ENCODE assay signal across 15 cellular contexts in genomic region chr1:53583903-53584210, GRCh38.
"Had no signal": no experiment of that assay in that cellular context is flagged by ENCODE, and none has a peak within 500 bp of the region (broad histone marks: within the 10 kb centered on the region; RNA-seq: fewer than 3 reads in every experiment).

No MANE protein-coding gene starts in this region.

- H3K9me3 ChIP-seq: ascending aorta, mucosa of descending colon, SJSA1, vagina had no signal

- H3K36me3 Mint-ChIP-seq: activated naive CD8-positive, alpha-beta T cell treated with anti-CD3 and anti-CD28 coated beads for 36 hours; naive thymus-derived CD8-positive, alpha-beta T cell; T-cell had no signal

- H3K27ac Mint-ChIP-seq: activated CD8-positive, alpha-beta T cell treated with anti-CD3 and anti-CD28 coated beads for 36 hours; activated naive CD8-positive, alpha-beta T cell treated with anti-CD3 and anti-CD28 coated beads for 36 hours; activated T-helper 2 cell treated with anti-CD3 and anti-CD28 coated beads, Interferon-gamma antibody, Interleukin-2, Interleukin-4, amounts not matched to agents 10 μg/mL and 5 μg/mL and 100 μg/mL, durations not matched to agents 14 hours and 24 hours and 36 hours; T-cell had no signal

- ATAC-seq: activated CD8-positive, alpha-beta T cell treated with anti-CD3 and anti-CD28 coated beads for 36 hours; left cardiac atrium; mucosa of descending colon; naive thymus-derived CD8-positive, alpha-beta T cell; T-cell had no signal

- H3K9me3 Mint-ChIP-seq: activated CD8-positive, alpha-beta T cell treated with anti-CD3 and anti-CD28 coated beads for 36 hours; activated naive CD8-positive, alpha-beta T cell treated with anti-CD3 and anti-CD28 coated beads for 36 hours; activated T-helper 2 cell treated with anti-CD3 and anti-CD28 coated beads, Interferon-gamma antibody, Interleukin-2, Interleukin-4, amounts not matched to agents 10 μg/mL and 5 μg/mL and 100 μg/mL, durations not matched to agents 14 hours and 24 hours and 36 hours; naive thymus-derived CD8-positive, alpha-beta T cell; T-cell had no signal

- DNase-seq: activated CD8-positive, alpha-beta T cell treated with anti-CD3 and anti-CD28 coated beads for 36 hours; activated naive CD8-positive, alpha-beta T cell treated with anti-CD3 and anti-CD28 coated beads for 36 hours; activated T-cell treated with anti-CD3 and anti-CD28 coated beads for 4 hours; effector CD4-positive, alpha-beta T cell; left cardiac atrium; mucosa of descending colon; naive thymus-derived CD8-positive, alpha-beta T cell; T-cell had no signal

- H3K4me3 ChIP-seq: ascending aorta, lung, mucosa of descending colon, SJSA1, skin epidermis, vagina had no signal

- H3K4me1 ChIP-seq: ascending aorta, SJSA1 had no signal

- H3K36me3 ChIP-seq: ascending aorta, SJSA1, vagina had no signal

- H3K27me3 Mint-ChIP-seq: activated CD8-positive, alpha-beta T cell treated with anti-CD3 and anti-CD28 coated beads for 36 hours; activated naive CD8-positive, alpha-beta T cell treated with anti-CD3 and anti-CD28 coated beads for 36 hours; T-cell had no signal

- H3K27me3 ChIP-seq: ascending aorta, SJSA1, vagina had no signal

- H3K4me3 Mint-ChIP-seq: activated CD8-positive, alpha-beta T cell treated with anti-CD3 and anti-CD28 coated beads for 36 hours; activated naive CD8-positive, alpha-beta T cell treated with anti-CD3 and anti-CD28 coated beads for 36 hours; T-cell had no signal

- H3K27ac ChIP-seq: ascending aorta, SJSA1, skin epidermis, vagina, VCaP had no signal
